Comparison of ENCODE assay signal across 16 cellular contexts in genomic region chr22:32618461-32619140, GRCh38.
A peak's percentile ranks its signal among the peaks of the same experiment; 100 is the strongest.
DNase-seq lines count a peak whose midpoint lies in the region; ATAC-seq and TF ChIP-seq lines count a peak whose summit lies in the region.
"Had no signal": no experiment of that assay in that cellular context is flagged by ENCODE, and none has a peak within 500 bp of the region (broad histone marks: within the 10 kb centered on the region; RNA-seq: fewer than 3 reads in every experiment).

No MANE protein-coding gene starts in this region.

- H3K4me3 ChIP-seq in left ventricle myocardium inferior, result no peak overlapping the region
- H3K4me3 ChIP-seq in muscle layer of duodenum (ENCODE audit: low read depth in 1 of 2, low read length in 2 of 2), result no peak overlapping the region
- H3K4me3 ChIP-seq in thoracic aorta, result no peak overlapping the region
- H3K4me3 ChIP-seq: PC-9 had no signal

- peaks cover 0 to 5% of the 10 kb centered on the region in 2 donors for H3K9me3 Mint-ChIP-seq in activated naive CD4-positive, alpha-beta T cell treated with anti-CD3 and anti-CD28 coated beads, Interleukin-2, amount 50 U/mL, for 72 hours

- ATAC-seq in thoracic aorta (ENCODE audit: insufficient number of reproducible peaks, low FRiP score, low read depth), result peak; percentile 52
- no peak for ATAC-seq in activated naive CD4-positive, alpha-beta T cell treated with anti-CD3 and anti-CD28 coated beads, Interleukin-2, amount 50 U/mL, for 72 hours
- ATAC-seq: esophagus mucosa, WTC11 had no signal

- peak overlapping the region; percentile 93 for H3K27ac ChIP-seq in left ventricle myocardium inferior (replicated peaks)
- peak overlapping the region; percentile 81 for H3K27ac ChIP-seq in muscle layer of duodenum (ENCODE audit: low read length)
- H3K27ac ChIP-seq in thoracic aorta, result peak overlapping the region; percentile 79 to 86
- H3K27ac ChIP-seq: PC-9 had no signal

- H3K4me1 ChIP-seq in left ventricle myocardium inferior, result peaks cover 68% of the 10 kb centered on the region
- peaks cover 7 to 46% of the 10 kb centered on the region in 2 donors for H3K4me1 ChIP-seq in muscle layer of duodenum (ENCODE audit: control insufficient read depth in 1 of 2, insufficient read depth in 2 of 2, low read length in 2 of 2)
- peaks cover 25 to 56% of the 10 kb centered on the region in 2 donors for H3K4me1 ChIP-seq in thoracic aorta (ENCODE audit: control insufficient read depth in 1 of 2, low read depth in 2 of 2)

- no peaks in the 10 kb centered on the region for H3K36me3 ChIP-seq in left ventricle myocardium inferior
- no peaks in the 10 kb centered on the region for H3K36me3 ChIP-seq in muscle layer of duodenum (ENCODE audit: control insufficient read depth in 1 of 2, insufficient read depth in 2 of 2, low read length in 2 of 2)
- no peaks in the 10 kb centered on the region for H3K36me3 ChIP-seq in thoracic aorta

- TF ChIP-seq CTCF in left ventricle myocardium inferior (IDR thresholded peaks at IDR 0.05; ENCODE audit: borderline replicate concordance) (no peak), thoracic aorta (IDR thresholded peaks at IDR 0.05) (no peak)

- no peak overlapping the region for H3K27ac Mint-ChIP-seq in activated naive CD4-positive, alpha-beta T cell treated with anti-CD3 and anti-CD28 coated beads, Interleukin-2, amount 50 U/mL, for 72 hours
- H3K27ac Mint-ChIP-seq: memory B cell, WTC11 had no signal

- DNase-seq in astrocyte of the hippocampus (ENCODE audit: low read depth, low spot score), result peak; percentile 42
- DNase-seq in left ventricle myocardium inferior, result peak; percentile 66
- DNase-seq in thoracic aorta (ENCODE audit: low spot score), result no peak
- DNase-seq in stimulated activated CD8-positive, alpha-beta memory T cell treated with anti-CD3 and anti-CD28 coated beads, Interleukin-4, amount 100 ng/mL, for 48 hours, result no peak
- DNase-seq in NOMO-1 (lab: John Stamatoyannopoulos, UW; ENCODE audit: unreplicated experiment in 2 of 2), result no peak
- no peak for DNase-seq in NCI-H2227 treated with DMSO at 0.1 percent for 48 hours (lab: John Stamatoyannopoulos, UW)
- no peak for DNase-seq in activated naive CD4-positive, alpha-beta T cell treated with anti-CD3 and anti-CD28 coated beads, Interleukin-2, amount 50 U/mL, for 72 hours (ENCODE audit: low spot score in 2 of 2)
- DNase-seq: activated CD8-positive, alpha-beta memory T cell treated with anti-CD3 and anti-CD28 coated beads, Interleukin-2, amount 50 U/mL, for 48 hours; activated naive CD4-positive, alpha-beta T cell treated with anti-CD3 and anti-CD28 coated beads, Interleukin-2, amount 50 U/mL, for 16 hours; Calu3; NCI-H1092 treated with DMSO at 0.1 percent for 48 hours; PC-9 had no signal

- intact Hi-C loops in left ventricle myocardium inferior (cut with micrococcal nuclease), result loop anchor here (5.0 kb wide), 1 partner anchor 86 kb away; no protein-coding TSS in a partner anchor

- no peaks in the 10 kb centered on the region for H3K27me3 ChIP-seq in left ventricle myocardium inferior (ENCODE audit: low read depth)
- H3K27me3 ChIP-seq in muscle layer of duodenum (ENCODE audit: low read depth, low read length), result no peaks in the 10 kb centered on the region
- no peaks in the 10 kb centered on the region for H3K27me3 ChIP-seq in thoracic aorta (replicated peaks; ENCODE audit: insufficient read depth)

- H3K9me3 ChIP-seq in left ventricle myocardium inferior (replicated peaks) (peaks cover 11% of the 10 kb centered on the region), muscle layer of duodenum (ENCODE audit: control insufficient read depth in 1 of 2, low read length in 2 of 2) (peaks cover 0 to 3% of the 10 kb centered on the region in 2 donors), thoracic aorta (peaks cover 6% of the 10 kb centered on the region)

- H3K36me3 Mint-ChIP-seq in activated naive CD4-positive, alpha-beta T cell treated with anti-CD3 and anti-CD28 coated beads, Interleukin-2, amount 50 U/mL, for 72 hours, result peaks cover 0 to 5% of the 10 kb centered on the region in 2 donors
- H3K36me3 Mint-ChIP-seq: memory B cell had no signal

Comparison
In these comparisons a context has a peak if more than half of its experiments do, and no peak if none do; other contexts are left out.
1. DNase-seq: peak in astrocyte of the hippocampus (single experiment) and left ventricle myocardium inferior (single experiment); none in thoracic aorta (single experiment), stimulated activated CD8-positive, alpha-beta memory T cell treated with anti-CD3 and anti-CD28 coated beads, Interleukin-4, amount 100 ng/mL, for 48 hours (single experiment), NOMO-1 (0 of 2), NCI-H2227 treated with DMSO at 0.1 percent for 48 hours (single experiment) and activated naive CD4-positive, alpha-beta T cell treated with anti-CD3 and anti-CD28 coated beads, Interleukin-2, amount 50 U/mL, for 72 hours (0 of 2).
2. Peak in every context shown above with its lines, with median percentiles within 50 percentile points of each other: H3K27ac ChIP-seq.